Comparison of ENCODE assay signal across 1 cellular context in the genomic region with DNA sequence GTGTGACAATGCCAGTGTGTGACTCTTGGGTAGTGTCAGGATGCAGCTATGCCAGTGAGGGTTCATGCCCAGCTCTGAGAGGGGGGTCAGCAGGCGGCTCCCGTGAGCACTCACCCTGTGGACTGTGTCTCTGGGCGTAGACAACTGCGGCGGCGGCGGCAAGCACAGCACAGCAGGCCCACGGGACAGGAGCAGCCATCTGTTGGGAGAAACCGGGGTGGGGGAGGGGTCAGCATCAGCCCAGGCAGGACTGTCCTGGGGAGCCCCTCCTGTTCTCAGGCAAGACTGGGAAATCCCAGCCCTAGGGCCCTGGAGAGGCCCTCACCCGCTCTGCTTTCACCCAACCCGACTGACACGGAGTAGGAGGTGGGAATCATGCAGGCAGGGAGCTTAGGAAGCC.
TF ChIP-seq lines count a peak whose summit lies in the region.

No MANE protein-coding gene starts in this region.

TF ChIP-seq in GM23338, 12 proteins besides CTCF, POLR2A, EP300 and RAD21 (continued from another document):
- TF ChIP-seq ZNF462 (CRISPR knock-in tag; IDR thresholded peaks at IDR 0.05) (no peak), NANOG (IDR thresholded peaks at IDR 0.05; ENCODE audit: borderline replicate concordance) (no peak), STAT1 (IDR thresholded peaks at IDR 0.05; ENCODE audit: unreplicated experiment) (no peak), ZNF114 (CRISPR knock-in tag; IDR thresholded peaks at IDR 0.05) (no peak), EZH2 (IDR thresholded peaks at IDR 0.05; ENCODE audit: low read depth, unreplicated experiment) (no peak), CREB1 (CRISPR knock-in tag; IDR thresholded peaks at IDR 0.05; ENCODE audit: low read depth) (no peak), ZNF331 (CRISPR knock-in tag; IDR thresholded peaks at IDR 0.05; ENCODE audit: low read depth) (no peak), REST (IDR thresholded peaks at IDR 0.05; ENCODE audit: unreplicated experiment) (no peak), JUNB (IDR thresholded peaks at IDR 0.05; ENCODE audit: unreplicated experiment) (no peak), EZH2phosphoT487 (IDR thresholded peaks at IDR 0.05; ENCODE audit: unreplicated experiment) (no peak)
